Comparison of ENCODE assay signal across 27 cellular contexts in the genomic region with DNA sequence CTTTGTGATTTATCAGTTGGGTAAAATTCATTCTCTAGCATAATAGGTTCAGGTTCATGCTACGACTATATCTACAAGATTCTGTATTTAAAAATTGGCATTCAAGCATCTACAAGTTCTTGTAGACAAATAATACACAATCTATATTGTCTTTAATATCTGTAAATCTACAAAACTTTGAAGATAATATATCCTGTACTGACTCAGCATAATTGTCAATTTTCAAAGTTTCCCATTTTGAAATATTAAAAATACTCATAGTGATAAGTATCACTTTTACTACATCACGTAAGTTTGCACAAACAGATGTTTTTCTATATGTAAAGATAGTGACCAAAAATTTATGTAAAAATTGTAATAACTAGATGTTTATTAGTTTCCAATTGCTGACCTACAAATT.
"Had no signal": no experiment of that assay in that cellular context is flagged by ENCODE, and none has a peak within 500 bp of the region (broad histone marks: within the 10 kb centered on the region; RNA-seq: fewer than 3 reads in every experiment).

No MANE protein-coding gene starts in this region.

- H3K27ac ChIP-seq: colonic mucosa, coronary artery, dorsolateral prefrontal cortex, epithelial cell of prostate, esophagus muscularis mucosa, esophagus squamous epithelium, foreskin keratinocyte, gastrocnemius medialis, gastroesophageal sphincter, heart left ventricle, heart right ventricle had no signal

- DNase-seq: colonic mucosa; cortex of kidney; dermis blood vessel endothelial cell; dorsolateral prefrontal cortex; effector CD4-positive, alpha-beta T cell; effector CD8-positive, alpha-beta T cell; effector memory CD4-positive, alpha-beta T cell; effector memory CD8-positive, alpha-beta T cell; endodermal cell; erythroblast; esophagus squamous epithelium; foreskin fibroblast; foreskin keratinocyte; foreskin melanocyte; gastrocnemius medialis; glutamatergic neuron; head of caudate nucleus; heart left ventricle; heart right ventricle had no signal

- H3K36me3 ChIP-seq: colonic mucosa, esophagus muscularis mucosa, esophagus squamous epithelium, gastrocnemius medialis, gastroesophageal sphincter, heart left ventricle, heart right ventricle had no signal

- FAIRE-seq: colon, endometrium, endothelial cell of umbilical vein had no signal

- H3K9me3 ChIP-seq: colonic mucosa, esophagus muscularis mucosa, esophagus squamous epithelium, gastrocnemius medialis, gastroesophageal sphincter, heart left ventricle, heart right ventricle had no signal

- H3K4me3 ChIP-seq: colonic mucosa, coronary artery, dorsolateral prefrontal cortex, esophagus muscularis mucosa, esophagus squamous epithelium, gastrocnemius medialis, gastroesophageal sphincter, heart left ventricle, heart right ventricle had no signal

- H3K27me3 ChIP-seq: colonic mucosa, dorsolateral prefrontal cortex, esophagus muscularis mucosa, esophagus squamous epithelium, gastrocnemius medialis, gastroesophageal sphincter, heart left ventricle, heart right ventricle had no signal

- H3K4me1 ChIP-seq: colonic mucosa, esophagus muscularis mucosa, esophagus squamous epithelium, foreskin keratinocyte, gastrocnemius medialis, gastroesophageal sphincter, heart left ventricle, heart right ventricle had no signal

- ATAC-seq: effector memory CD8-positive, alpha-beta T cell; esophagus mucosa; foreskin keratinocyte; gastrocnemius medialis; gastroesophageal sphincter; heart left ventricle; heart right ventricle had no signal
